Comparison of ENCODE assay signal across 11 cellular contexts in the genomic region with DNA sequence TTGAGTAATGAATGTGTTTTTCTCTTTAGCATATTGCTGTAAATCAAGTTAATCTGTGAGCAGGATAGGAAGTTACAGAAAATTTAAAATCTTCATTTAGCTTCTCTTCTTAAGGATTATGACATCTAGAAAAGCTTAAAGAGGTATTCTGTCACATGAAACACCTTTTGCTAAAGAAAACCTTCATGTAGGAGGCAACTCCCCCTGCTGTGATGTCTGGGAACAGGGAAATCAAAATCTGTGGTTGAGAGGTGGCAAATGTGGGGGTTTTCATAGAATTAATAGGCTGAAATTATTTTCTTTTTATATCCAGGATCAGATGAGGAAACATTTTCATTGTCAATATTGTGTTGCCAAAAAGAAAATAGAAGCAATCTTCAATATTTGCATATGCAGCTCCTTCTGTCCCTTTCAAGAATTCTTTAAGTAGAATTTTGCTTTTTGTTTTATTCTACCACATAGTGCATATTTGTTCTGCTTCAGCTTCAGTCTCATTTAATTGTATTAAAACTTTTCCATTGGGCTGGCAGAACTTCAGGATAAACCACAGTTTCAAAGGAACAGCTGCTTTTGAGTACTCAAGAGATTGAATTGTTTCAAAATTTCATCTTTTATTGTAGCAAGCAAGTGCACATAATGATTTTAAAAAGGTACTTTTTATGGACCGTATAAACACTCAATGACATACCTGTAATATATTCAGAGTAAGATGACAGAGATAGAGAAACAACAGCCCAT.
A peak's percentile ranks its signal among the peaks of the same experiment; 100 is the strongest.
DNase-seq lines count a peak whose midpoint lies in the region; ATAC-seq and TF ChIP-seq lines count a peak whose summit lies in the region.
"Had no signal": no experiment of that assay in that cellular context is flagged by ENCODE, and none has a peak within 500 bp of the region (broad histone marks: within the 10 kb centered on the region; RNA-seq: fewer than 3 reads in every experiment).

No MANE protein-coding gene starts in this region.

- H3K4me3 ChIP-seq in brain microvascular endothelial cell (ENCODE audit: low read depth, low read length): no peak overlapping the region
- H3K4me3 ChIP-seq: psoas muscle had no signal

- H3K4me1 Mint-ChIP-seq in CD14-positive monocyte (peaks cover 56% of the 10 kb centered on the region), HFFc6 (ENCODE audit: low read depth) (peaks cover 62% of the 10 kb centered on the region)

- H3K9me3 Mint-ChIP-seq in CD14-positive monocyte (peaks cover 0 to 8% (median 2%) of the 10 kb centered on the region in 7 donors), HFFc6 (no peaks in the 10 kb centered on the region)
- H3K9me3 Mint-ChIP-seq: activated naive CD4-positive, alpha-beta T cell treated with anti-CD3 and anti-CD28 coated beads, Interleukin-2, amount 50 U/mL, for 24 hours had no signal

- DNase-seq in CD14-positive monocyte (ENCODE audit: low spot score) (no peak), HFFc6 (no peak), brain microvascular endothelial cell (no peak), left colon (no peak), NCI-H1436 (lab: John Stamatoyannopoulos, UW) (no peak)
- no peak for DNase-seq in activated T-cell treated with anti-CD3 and anti-CD28 coated beads, Interleukin-2, amount 50 U/mL, for 48 hours
- DNase-seq: hypothalamus, psoas muscle had no signal

- no peak overlapping the region for H3K4me3 Mint-ChIP-seq in CD14-positive monocyte
- H3K4me3 Mint-ChIP-seq in HFFc6: no peak overlapping the region
- H3K4me3 Mint-ChIP-seq: activated naive CD4-positive, alpha-beta T cell treated with anti-CD3 and anti-CD28 coated beads, Interleukin-2, amount 50 U/mL, for 24 hours had no signal

- no peaks in the 10 kb centered on the region for H3K36me3 ChIP-seq in brain microvascular endothelial cell (replicated peaks)

- no peaks in the 10 kb centered on the region for H3K27me3 ChIP-seq in brain microvascular endothelial cell (replicated peaks)

- in situ Hi-C loops in brain microvascular endothelial cell (cut with HindIII; ENCODE audit: low pct_ligation_motif_present, low sequenced_read_pairs): loop anchor here (25.0 kb wide), 1 partner anchor 228 kb away; no protein-coding TSS in a partner anchor

- H3K27ac Mint-ChIP-seq in CD14-positive monocyte (peak overlapping the region; percentile 11 to 92 (median 89)), HFFc6 (no peak overlapping the region)
- H3K27ac Mint-ChIP-seq: activated naive CD4-positive, alpha-beta T cell treated with anti-CD3 and anti-CD28 coated beads, Interleukin-2, amount 50 U/mL, for 24 hours had no signal

- no peak overlapping the region for H3K27ac ChIP-seq in brain microvascular endothelial cell
- H3K27ac ChIP-seq: psoas muscle had no signal

- H3K27me3 Mint-ChIP-seq in CD14-positive monocyte (ENCODE audit: low read depth in 3 of 3) (peaks cover 0 to 3% (median 0%) of the 10 kb centered on the region in 3 donors), HFFc6 (ENCODE audit: insufficient read depth) (no peaks in the 10 kb centered on the region; the same call in 1 of the 2 replicates)
- H3K27me3 Mint-ChIP-seq: activated naive CD4-positive, alpha-beta T cell treated with anti-CD3 and anti-CD28 coated beads, Interleukin-2, amount 50 U/mL, for 24 hours had no signal

- no peaks in the 10 kb centered on the region for H3K36me3 Mint-ChIP-seq in CD14-positive monocyte
- H3K36me3 Mint-ChIP-seq in HFFc6 (ENCODE audit: low read depth): no peaks in the 10 kb centered on the region
- H3K36me3 Mint-ChIP-seq: activated naive CD4-positive, alpha-beta T cell treated with anti-CD3 and anti-CD28 coated beads, Interleukin-2, amount 50 U/mL, for 24 hours had no signal

- peak; percentile 47 for ATAC-seq in left colon
- ATAC-seq in GM18907 (IDR thresholded peaks at IDR 0.05; ENCODE audit: unreplicated experiment): no peak
- no peak for ATAC-seq in GM21423 (IDR thresholded peaks at IDR 0.05; ENCODE audit: unreplicated experiment)
- ATAC-seq: psoas muscle had no signal

- intact Hi-C loops in CD14-positive monocyte (cut with micrococcal nuclease): no loop called here
- intact Hi-C loops in left colon (cut with DNase I, micrococcal nuclease): no loop called here

- no peak for TF ChIP-seq CTCF in CD14-positive monocyte (IDR thresholded peaks at IDR 0.05)
- peak; percentile 65 for TF ChIP-seq CTCF in HFFc6 (IDR thresholded peaks at IDR 0.05)
- peak; percentile 63 for TF ChIP-seq CTCF in brain microvascular endothelial cell (IDR thresholded peaks at IDR 0.05; ENCODE audit: low read depth, low read length, missing control alignments)
